ENCODE assay signal across 2 cellular contexts in the genomic region with DNA sequence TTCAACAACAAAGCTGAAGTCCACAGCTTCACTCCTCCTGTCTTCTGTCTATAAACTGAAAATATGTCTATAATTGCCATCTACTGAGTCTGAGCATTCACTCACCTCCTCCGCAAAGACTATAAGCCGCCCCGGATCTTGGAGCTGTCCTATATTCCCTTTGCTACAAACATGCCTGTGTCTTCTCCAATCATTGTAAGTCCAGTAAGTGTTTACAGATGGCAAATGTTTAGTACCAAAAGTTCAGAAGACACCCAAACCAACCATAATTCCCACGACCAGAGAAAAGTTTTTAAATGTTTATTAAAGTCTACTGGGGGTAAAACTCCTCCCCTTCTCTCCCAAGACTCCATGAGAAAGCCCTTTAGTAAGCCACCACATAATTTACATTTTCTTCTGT.
TF ChIP-seq lines count a peak whose summit lies in the region.

No MANE protein-coding gene starts in this region.

TF ChIP-seq in SK-N-SH treated with all-trans-retinoic acid at 6 μM for 48 hours, 23 proteins besides CTCF, POLR2A, EP300 and RAD21 (continued from another document):
- TF ChIP-seq, protein P1, sequence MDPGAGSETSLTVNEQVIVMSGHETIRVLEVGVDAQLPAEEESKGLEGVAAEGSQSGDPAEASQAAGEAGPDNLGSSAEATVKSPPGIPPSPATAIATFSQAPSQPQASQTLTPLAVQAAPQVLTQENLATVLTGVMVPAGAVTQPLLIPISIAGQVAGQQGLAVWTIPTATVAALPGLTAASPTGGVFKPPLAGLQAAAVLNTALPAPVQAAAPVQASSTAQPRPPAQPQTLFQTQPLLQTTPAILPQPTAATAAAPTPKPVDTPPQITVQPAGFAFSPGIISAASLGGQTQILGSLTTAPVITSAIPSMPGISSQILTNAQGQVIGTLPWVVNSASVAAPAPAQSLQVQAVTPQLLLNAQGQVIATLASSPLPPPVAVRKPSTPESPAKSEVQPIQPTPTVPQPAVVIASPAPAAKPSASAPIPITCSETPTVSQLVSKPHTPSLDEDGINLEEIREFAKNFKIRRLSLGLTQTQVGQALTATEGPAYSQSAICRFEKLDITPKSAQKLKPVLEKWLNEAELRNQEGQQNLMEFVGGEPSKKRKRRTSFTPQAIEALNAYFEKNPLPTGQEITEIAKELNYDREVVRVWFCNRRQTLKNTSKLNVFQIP (CRISPR knock-in tag; IDR thresholded peaks at IDR 0.05; ENCODE audit: borderline replicate concordance, low read depth): no peak
- TF ChIP-seq ZFP3 (CRISPR knock-in tag; IDR thresholded peaks at IDR 0.05) (no peak), CREB5 (CRISPR knock-in tag; IDR thresholded peaks at IDR 0.05; ENCODE audit: low read depth) (no peak), TCF4 (CRISPR knock-in tag; IDR thresholded peaks at IDR 0.05; ENCODE audit: borderline replicate concordance) (no peak), ZFP30 (CRISPR knock-in tag; IDR thresholded peaks at IDR 0.05) (no peak), GLIS3 (CRISPR knock-in tag; IDR thresholded peaks at IDR 0.05) (no peak), RARB (CRISPR knock-in tag; IDR thresholded peaks at IDR 0.05) (no peak), PATZ1 (CRISPR knock-in tag; IDR thresholded peaks at IDR 0.05; ENCODE audit: borderline replicate concordance) (no peak), BACH2 (CRISPR knock-in tag; IDR thresholded peaks at IDR 0.05; ENCODE audit: borderline replicate concordance) (no peak), SNAI2 (CRISPR knock-in tag; IDR thresholded peaks at IDR 0.05) (no peak), ESRRG (CRISPR knock-in tag; IDR thresholded peaks at IDR 0.05) (no peak), ZNF8 (CRISPR knock-in tag; IDR thresholded peaks at IDR 0.05) (no peak), ZNF565 (CRISPR knock-in tag; conservative IDR thresholded peaks at IDR 0.05; ENCODE audit: low read depth) (no peak), ZNF70 (CRISPR knock-in tag; IDR thresholded peaks at IDR 0.05) (no peak), ARNTL (CRISPR knock-in tag; IDR thresholded peaks at IDR 0.05; ENCODE audit: borderline replicate concordance, low read depth) (no peak), TOX (CRISPR knock-in tag; IDR thresholded peaks at IDR 0.05; ENCODE audit: borderline replicate concordance) (no peak)
- TF ChIP-seq, protein P2, sequence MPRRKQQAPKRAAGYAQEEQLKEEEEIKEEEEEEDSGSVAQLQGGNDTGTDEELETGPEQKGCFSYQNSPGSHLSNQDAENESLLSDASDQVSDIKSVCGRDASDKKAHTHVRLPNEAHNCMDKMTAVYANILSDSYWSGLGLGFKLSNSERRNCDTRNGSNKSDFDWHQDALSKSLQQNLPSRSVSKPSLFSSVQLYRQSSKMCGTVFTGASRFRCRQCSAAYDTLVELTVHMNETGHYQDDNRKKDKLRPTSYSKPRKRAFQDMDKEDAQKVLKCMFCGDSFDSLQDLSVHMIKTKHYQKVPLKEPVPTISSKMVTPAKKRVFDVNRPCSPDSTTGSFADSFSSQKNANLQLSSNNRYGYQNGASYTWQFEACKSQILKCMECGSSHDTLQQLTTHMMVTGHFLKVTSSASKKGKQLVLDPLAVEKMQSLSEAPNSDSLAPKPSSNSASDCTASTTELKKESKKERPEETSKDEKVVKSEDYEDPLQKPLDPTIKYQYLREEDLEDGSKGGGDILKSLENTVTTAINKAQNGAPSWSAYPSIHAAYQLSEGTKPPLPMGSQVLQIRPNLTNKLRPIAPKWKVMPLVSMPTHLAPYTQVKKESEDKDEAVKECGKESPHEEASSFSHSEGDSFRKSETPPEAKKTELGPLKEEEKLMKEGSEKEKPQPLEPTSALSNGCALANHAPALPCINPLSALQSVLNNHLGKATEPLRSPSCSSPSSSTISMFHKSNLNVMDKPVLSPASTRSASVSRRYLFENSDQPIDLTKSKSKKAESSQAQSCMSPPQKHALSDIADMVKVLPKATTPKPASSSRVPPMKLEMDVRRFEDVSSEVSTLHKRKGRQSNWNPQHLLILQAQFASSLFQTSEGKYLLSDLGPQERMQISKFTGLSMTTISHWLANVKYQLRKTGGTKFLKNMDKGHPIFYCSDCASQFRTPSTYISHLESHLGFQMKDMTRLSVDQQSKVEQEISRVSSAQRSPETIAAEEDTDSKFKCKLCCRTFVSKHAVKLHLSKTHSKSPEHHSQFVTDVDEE (CRISPR knock-in tag; IDR thresholded peaks at IDR 0.05): no peak
- TF ChIP-seq, protein P3, sequence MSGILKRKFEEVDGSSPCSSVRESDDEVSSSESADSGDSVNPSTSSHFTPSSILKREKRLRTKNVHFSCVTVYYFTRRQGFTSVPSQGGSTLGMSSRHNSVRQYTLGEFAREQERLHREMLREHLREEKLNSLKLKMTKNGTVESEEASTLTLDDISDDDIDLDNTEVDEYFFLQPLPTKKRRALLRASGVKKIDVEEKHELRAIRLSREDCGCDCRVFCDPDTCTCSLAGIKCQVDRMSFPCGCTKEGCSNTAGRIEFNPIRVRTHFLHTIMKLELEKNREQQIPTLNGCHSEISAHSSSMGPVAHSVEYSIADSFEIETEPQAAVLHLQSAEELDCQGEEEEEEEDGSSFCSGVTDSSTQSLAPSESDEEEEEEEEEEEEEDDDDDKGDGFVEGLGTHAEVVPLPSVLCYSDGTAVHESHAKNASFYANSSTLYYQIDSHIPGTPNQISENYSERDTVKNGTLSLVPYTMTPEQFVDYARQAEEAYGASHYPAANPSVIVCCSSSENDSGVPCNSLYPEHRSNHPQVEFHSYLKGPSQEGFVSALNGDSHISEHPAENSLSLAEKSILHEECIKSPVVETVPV (CRISPR knock-in tag; IDR thresholded peaks at IDR 0.05): no peak

TF ChIP-seq in SK-N-SH, 30 proteins besides CTCF, POLR2A, EP300 and RAD21:
- TF ChIP-seq CHD2 (IDR thresholded peaks at IDR 0.05; ENCODE audit: low read length, partially characterized antibody) (no peak), NRF1 (IDR thresholded peaks at IDR 0.05; ENCODE audit: low read depth, low read length) (no peak), USF1 (IDR thresholded peaks at IDR 0.05; ENCODE audit: borderline replicate concordance, low read depth) (no peak), RFX5 (IDR thresholded peaks at IDR 0.05; ENCODE audit: low read length) (no peak), MXI1 (IDR thresholded peaks at IDR 0.05; ENCODE audit: low read depth, low read length) (no peak), TCF12 (IDR thresholded peaks at IDR 0.05) (no peak), SMC3 (IDR thresholded peaks at IDR 0.05; ENCODE audit: low read depth, low read length) (no peak), FOSL2 (IDR thresholded peaks at IDR 0.05; ENCODE audit: borderline replicate concordance, low read depth) (no peak), ZBTB33 (IDR thresholded peaks at IDR 0.05; ENCODE audit: borderline replicate concordance, low read depth) (no peak), YY1 (IDR thresholded peaks at IDR 0.05; ENCODE audit: low read depth) (no peak), NFIC (IDR thresholded peaks at IDR 0.05; ENCODE audit: borderline replicate concordance) (no peak), MEF2A (IDR thresholded peaks at IDR 0.05; ENCODE audit: borderline replicate concordance, low read depth) (no peak)
- TF ChIP-seq, protein P4, sequence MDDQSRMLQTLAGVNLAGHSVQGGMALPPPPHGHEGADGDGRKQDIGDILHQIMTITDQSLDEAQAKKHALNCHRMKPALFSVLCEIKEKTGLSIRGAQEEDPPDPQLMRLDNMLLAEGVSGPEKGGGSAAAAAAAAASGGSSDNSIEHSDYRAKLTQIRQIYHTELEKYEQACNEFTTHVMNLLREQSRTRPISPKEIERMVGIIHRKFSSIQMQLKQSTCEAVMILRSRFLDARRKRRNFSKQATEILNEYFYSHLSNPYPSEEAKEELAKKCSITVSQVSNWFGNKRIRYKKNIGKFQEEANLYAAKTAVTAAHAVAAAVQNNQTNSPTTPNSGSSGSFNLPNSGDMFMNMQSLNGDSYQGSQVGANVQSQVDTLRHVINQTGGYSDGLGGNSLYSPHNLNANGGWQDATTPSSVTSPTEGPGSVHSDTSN (IDR thresholded peaks at IDR 0.05): no peak
- TF ChIP-seq, protein P5, sequence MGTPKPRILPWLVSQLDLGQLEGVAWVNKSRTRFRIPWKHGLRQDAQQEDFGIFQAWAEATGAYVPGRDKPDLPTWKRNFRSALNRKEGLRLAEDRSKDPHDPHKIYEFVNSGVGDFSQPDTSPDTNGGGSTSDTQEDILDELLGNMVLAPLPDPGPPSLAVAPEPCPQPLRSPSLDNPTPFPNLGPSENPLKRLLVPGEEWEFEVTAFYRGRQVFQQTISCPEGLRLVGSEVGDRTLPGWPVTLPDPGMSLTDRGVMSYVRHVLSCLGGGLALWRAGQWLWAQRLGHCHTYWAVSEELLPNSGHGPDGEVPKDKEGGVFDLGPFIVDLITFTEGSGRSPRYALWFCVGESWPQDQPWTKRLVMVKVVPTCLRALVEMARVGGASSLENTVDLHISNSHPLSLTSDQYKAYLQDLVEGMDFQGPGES (IDR thresholded peaks at IDR 0.05; ENCODE audit: low read depth, low read length): no peak
